11 cellular contexts compared by ENCODE assay signal in the genomic region with DNA sequence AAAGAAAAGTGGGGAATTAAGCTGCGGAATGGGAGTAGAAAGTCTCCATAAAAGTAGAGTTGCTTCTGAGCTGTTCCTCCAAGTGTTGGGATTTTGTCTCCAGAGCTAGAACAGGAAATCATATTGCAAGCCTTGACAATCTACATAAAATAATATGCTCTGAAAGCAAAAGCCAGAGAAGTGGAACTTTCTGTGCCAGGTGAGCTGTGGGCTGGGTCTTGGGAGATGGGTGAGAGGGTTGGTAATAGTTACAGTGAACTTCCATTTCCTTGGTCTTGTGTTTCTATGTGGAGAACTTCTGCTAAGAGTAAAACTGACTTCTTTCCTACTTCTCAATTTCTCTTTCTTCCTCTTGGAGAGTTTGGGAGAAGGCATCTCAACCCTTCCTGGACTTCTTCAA. TPM values are rescaled to one million over a fixed set of nuclear protein-coding genes. Genes with fewer than 3 reads are reported as not detected.
DNase-seq lines count a peak whose midpoint lies in the region; ATAC-seq and TF ChIP-seq lines count a peak whose summit lies in the region.
"Had no signal": no experiment of that assay in that cellular context is flagged by ENCODE, and none has a peak within 500 bp of the region (broad histone marks: within the 10 kb centered on the region; RNA-seq: fewer than 3 reads in every experiment).

No MANE protein-coding gene starts in this region.

- H3K4me2 ChIP-seq in OCI-LY1 (ENCODE audit: low read length), result no peak overlapping the region
- no peak overlapping the region for H3K4me2 ChIP-seq in osteoblast (ENCODE audit: insufficient read depth, low read length)

- peak overlapping the region; percentile 95 for H3K27ac ChIP-seq in OCI-LY1 (ENCODE audit: low read depth, low read length, poor library complexity, severe bottlenecking)
- H3K27ac ChIP-seq in gastrocnemius medialis, result peak overlapping the region in 3 of 4 donors; percentile 62 to 85 (median 68)
- H3K27ac ChIP-seq in osteoblast (ENCODE audit: low read depth, low read length), result no peak overlapping the region

- peaks cover 0 to 6% of the 10 kb centered on the region in 2 donors for H3K27me3 Mint-ChIP-seq in effector memory CD8-positive, alpha-beta T cell

- H3K9ac ChIP-seq in OCI-LY1 (ENCODE audit: low read length), result no peak overlapping the region

- H4K20me1 ChIP-seq in OCI-LY1 (ENCODE audit: insufficient read depth, low read length) (no peaks in the 10 kb centered on the region), osteoblast (ENCODE audit: insufficient read depth, low read length) (no peaks in the 10 kb centered on the region)

- no peak for TF ChIP-seq POLR2A in gastrocnemius medialis (IDR thresholded peaks at IDR 0.05)

- no peak for TF ChIP-seq CTCF in OCI-LY1 (IDR thresholded peaks at IDR 0.05; ENCODE audit: low read length)
- TF ChIP-seq CTCF in gastrocnemius medialis (IDR thresholded peaks at IDR 0.05 in 4 of 5, conservative IDR thresholded peaks at IDR 0.05 in 1 of 5), result no peak
- no peak for TF ChIP-seq CTCF in osteoblast (IDR thresholded peaks at IDR 0.05; ENCODE audit: extremely low read depth, low read depth, low read length)

- peaks cover 36% of the 10 kb centered on the region for H3K36me3 Mint-ChIP-seq in effector memory CD8-positive, alpha-beta T cell (ENCODE audit: insufficient read depth)

- H3K36me3 ChIP-seq in OCI-LY1 (ENCODE audit: insufficient read depth, low read length) (no peaks in the 10 kb centered on the region), gastrocnemius medialis (no peaks in the 10 kb centered on the region), osteoblast (ENCODE audit: insufficient read depth, low read length) (no peaks in the 10 kb centered on the region)
- H3K36me3 ChIP-seq: ovary had no signal

- no peak overlapping the region for H2AFZ ChIP-seq in OCI-LY1 (ENCODE audit: low read length)
- H2AFZ ChIP-seq in osteoblast (ENCODE audit: low read length), result no peak overlapping the region

- intact Hi-C loops in gastrocnemius medialis (cut with DNase I; ENCODE audit: low total_unique reads), result loop anchor here (1.0 to 10.0 kb wide), 3 partner anchors 11 to 407 kb away; a partner anchor contains a TSS

- DNase-seq in DMS53 (lab: John Stamatoyannopoulos, UW) (peak; percentile 33), DMS53 treated with DMSO at 0.1 percent for 48 hours (lab: John Stamatoyannopoulos, UW; ENCODE audit: unreplicated experiment) (no peak), gastrocnemius medialis (no peak), osteoblast (ENCODE audit: insufficient read length, low spot score, missing footprints) (no peak), NCI-H226 (no peak), AG08396 (ENCODE audit: low spot score) (no peak)
- no peak for DNase-seq in effector memory CD8-positive, alpha-beta T cell
- DNase-seq: 8988T, ovary had no signal

- H3K27ac Mint-ChIP-seq in effector memory CD8-positive, alpha-beta T cell, result peak overlapping the region; percentile 100

- H3K27me3 ChIP-seq in OCI-LY1 (ENCODE audit: insufficient read depth, low read length) (no peaks in the 10 kb centered on the region), gastrocnemius medialis (no peaks in the 10 kb centered on the region), osteoblast (ENCODE audit: insufficient read depth, low read length) (no peaks in the 10 kb centered on the region)
- H3K27me3 ChIP-seq: ovary had no signal

- H3K79me2 ChIP-seq in OCI-LY1 (ENCODE audit: insufficient read depth, low read length) (no peaks in the 10 kb centered on the region), osteoblast (ENCODE audit: insufficient read depth, low read length) (no peaks in the 10 kb centered on the region)

- ATAC-seq in effector memory CD8-positive, alpha-beta T cell (replicated peaks), result no peak
- no peak for ATAC-seq in gastrocnemius medialis

- peak overlapping the region; percentile 100 for H3K4me3 Mint-ChIP-seq in effector memory CD8-positive, alpha-beta T cell

- H3K9me3 Mint-ChIP-seq in effector memory CD8-positive, alpha-beta T cell, result no peaks in the 10 kb centered on the region

- H3K9me2 ChIP-seq in OCI-LY1 (ENCODE audit: low read depth, low read length), result no peaks in the 10 kb centered on the region

- in situ Hi-C loops in gastrocnemius medialis (cut with MboI; ENCODE audit: low sequenced_read_pairs in 4 of 4), result loop anchor here in 1 of 4 donors (10.0 kb wide), 1 partner anchor 217 kb away; no protein-coding TSS in a partner anchor

- H3F3A ChIP-seq in OCI-LY1 (ENCODE audit: insufficient read depth, low read length), result peaks cover 8% of the 10 kb centered on the region; the same call in 1 of the 2 replicates

- H3K4me1 ChIP-seq in OCI-LY1 (ENCODE audit: insufficient read depth, low read length, severe bottlenecking), result peaks cover 46% of the 10 kb centered on the region
- H3K4me1 ChIP-seq in gastrocnemius medialis, result peaks cover 30 to 33% of the 10 kb centered on the region in 2 donors
- peaks cover 9% of the 10 kb centered on the region for H3K4me1 ChIP-seq in osteoblast (ENCODE audit: insufficient read depth, low read length)

- no peak overlapping the region for H3K4me3 ChIP-seq in OCI-LY1 (ENCODE audit: low read depth, low read length, poor library complexity, severe bottlenecking)
- no peak overlapping the region for H3K4me3 ChIP-seq in gastrocnemius medialis
- no peak overlapping the region for H3K4me3 ChIP-seq in osteoblast (ENCODE audit: insufficient read depth, low read length)
- H3K4me3 ChIP-seq: ovary had no signal

- no peaks in the 10 kb centered on the region for H3K9me3 ChIP-seq in OCI-LY1 (ENCODE audit: low read length)
- H3K9me3 ChIP-seq in gastrocnemius medialis, result no peaks in the 10 kb centered on the region
- H3K9me3 ChIP-seq in osteoblast (ENCODE audit: low read depth, low read length), result no peaks in the 10 kb centered on the region
- H3K9me3 ChIP-seq: ovary had no signal

- H3K4me1 Mint-ChIP-seq in effector memory CD8-positive, alpha-beta T cell (ENCODE audit: low read depth in 2 of 2), result peaks cover 32 to 36% of the 10 kb centered on the region in 2 donors

RNA-seq across cellular contexts. Expression of a gene that starts 6.3 kb away (rescaled TPM):
- 10 to 100 TPM; 20.1 to 58.7 (median 28.4) TPM for total RNA-seq in gastrocnemius medialis
- 62.2 and 64.5 TPM in 2 replicates for total RNA-seq in osteoblast

RNA-seq across cellular contexts. Expression of a gene that starts 31.8 kb away (rescaled TPM):
- total RNA-seq in gastrocnemius medialis (not detected), osteoblast (under 0.01 TPM in 2 replicates)
- total RNA-seq: H4, ovary had no signal
